ENCODE assay signal across 9 cellular contexts in the genomic region with DNA sequence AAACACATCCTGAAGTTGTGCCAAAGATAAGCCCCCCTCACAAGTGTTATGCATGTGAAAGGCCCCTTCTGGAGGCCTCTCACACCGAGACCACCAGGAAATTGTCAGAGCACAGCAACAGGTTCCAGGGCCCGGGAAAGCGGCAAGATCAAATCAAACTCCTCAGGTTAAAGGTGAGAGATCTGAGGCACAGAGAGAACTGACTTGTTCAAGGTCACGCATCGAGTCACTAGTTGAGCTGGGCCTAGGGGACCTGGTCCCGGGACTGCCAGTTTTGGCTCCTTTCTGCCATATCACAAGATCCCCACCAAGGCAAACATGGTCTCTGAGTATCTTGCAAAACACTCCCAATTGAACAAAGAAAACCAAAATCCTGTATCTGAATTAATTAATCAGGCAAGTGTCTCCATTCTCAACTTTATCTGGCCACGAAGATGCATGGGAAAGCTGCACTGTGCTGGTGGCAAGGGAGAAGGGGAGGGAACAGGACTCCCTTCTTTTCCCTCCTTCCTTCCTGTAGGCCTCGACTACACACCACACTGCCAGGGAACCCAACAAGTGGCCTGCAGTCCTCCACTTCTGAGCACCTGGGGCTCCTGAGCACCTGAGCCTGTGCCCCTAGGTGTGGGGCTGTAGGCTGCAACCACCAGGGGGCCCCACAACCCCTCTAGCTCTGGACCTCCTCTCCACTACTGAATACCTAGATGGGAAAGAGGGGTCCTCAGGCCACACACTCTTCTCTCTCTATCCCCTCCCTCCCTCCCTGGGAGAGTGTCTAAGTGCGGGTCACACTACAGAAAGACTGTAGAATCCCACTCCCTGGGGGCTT. TPM values are rescaled to one million over a fixed set of nuclear protein-coding genes. Genes with fewer than 3 reads are reported as not detected.
DNase-seq lines count a peak whose midpoint lies in the region; FAIRE-seq and TF ChIP-seq lines count a peak whose summit lies in the region.
"Had no signal": no experiment of that assay in that cellular context is flagged by ENCODE, and none has a peak within 500 bp of the region (broad histone marks: within the 10 kb centered on the region; RNA-seq: fewer than 3 reads in every experiment).

No MANE protein-coding gene starts in this region.

- DNase-seq in GM10248 (ENCODE audit: extremely low spot score) (peak; percentile 70), PC-9 (peak in 1 of 2 experiments; percentile 32), cardiac septum (ENCODE audit: low spot score) (peak; percentile 83), SW 1271 (lab: John Stamatoyannopoulos, UW) (no peak), posterior vena cava (ENCODE audit: low spot score) (no peak), H54 (ENCODE audit: insufficient read length, low spot score) (no peak)
- peak; percentile 88 for DNase-seq in activated effector memory CD4-positive, alpha-beta T cell treated with anti-CD3 and anti-CD28 coated beads, Interleukin-2, amount 50 U/mL, for 16 hours
- peak; percentile 52 for DNase-seq in stimulated activated CD4-positive, alpha-beta T cell treated with anti-CD3 and anti-CD28 coated beads, Interleukin-1b, Interleukin-23, amount 100 ng/mL, for 48 hours

- no peak overlapping the region for H3K27ac ChIP-seq in PC-9
- H3K27ac ChIP-seq: SJCRH30 had no signal

- H2AFZ ChIP-seq in PC-9: no peak overlapping the region

- CTCF ChIA-PET in GM10248 (lab: Yijun Ruan, JAX): interaction anchor here (0.8 to 5.7 kb wide), 14 partner anchors 9 to 96 kb away, joined by 3 to 46 read pairs (median 6); a partner anchor contains a TSS
- CTCF ChIA-PET in PC-9 (lab: Charles Lee): interaction anchor here (2.5 kb wide), 1 partner anchor 92 kb away, joined by 13 read pairs; no protein-coding TSS in a partner anchor

- H3K4me1 ChIP-seq in PC-9 (replicated peaks; ENCODE audit: insufficient read depth): no peaks in the 10 kb centered on the region
- H3K4me1 ChIP-seq: SJCRH30 had no signal

- FAIRE-seq in H54 (lab: Jason Lieb, UNC): no peak

- H3K9me2 ChIP-seq in PC-9 (ENCODE audit: insufficient read depth): no peaks in the 10 kb centered on the region

- TF ChIP-seq CTCF in GM10248 (IDR thresholded peaks at IDR 0.05; ENCODE audit: control extremely low read depth, extremely low read depth, low read depth, missing control alignments): peak; percentile 73
- TF ChIP-seq CTCF in PC-9 (conservative IDR thresholded peaks at IDR 0.05): peak; percentile 66

- H3K36me3 ChIP-seq in PC-9 (ENCODE audit: low read depth): no peaks in the 10 kb centered on the region

- no peak overlapping the region for H3K4me2 ChIP-seq in PC-9

- POLR2A ChIA-PET in GM10248 (lab: Yijun Ruan, JAX): interaction anchor here (0.6 kb wide), 1 partner anchor 11 kb away, joined by 3 read pairs; no protein-coding TSS in a partner anchor
- POLR2A ChIA-PET in PC-9 (lab: Charles Lee; ENCODE audit: unreplicated experiment): interaction anchor here (0.6 kb wide), 2 partner anchors 15 to 16 kb away, joined by 3 to 7 read pairs; no protein-coding TSS in a partner anchor

- no peaks in the 10 kb centered on the region for H3K79me2 ChIP-seq in PC-9 (ENCODE audit: low read depth)

- intact Hi-C loops in PC-9 (cut with micrococcal nuclease; ENCODE audit: unreplicated experiment): loop anchor here (2.0 to 10.0 kb wide), 2 partner anchors 91 to 229 kb away; no protein-coding TSS in a partner anchor
- intact Hi-C loops in cardiac septum (cut with DNase I): loop anchor here (2.0 to 5.0 kb wide), 2 partner anchors 39 to 93 kb away; a partner anchor contains a TSS
- intact Hi-C loops in posterior vena cava (cut with DNase I): no loop called here

- no peaks in the 10 kb centered on the region for H3K9me3 ChIP-seq in PC-9 (ENCODE audit: insufficient read depth, low read depth)
- H3K9me3 ChIP-seq: SJCRH30 had no signal

- H3F3A ChIP-seq in PC-9 (ENCODE audit: insufficient read depth, low read depth): no peaks in the 10 kb centered on the region

- peaks cover 6% of the 10 kb centered on the region; the same call in 1 of the 2 replicates for H4K20me1 ChIP-seq in PC-9 (ENCODE audit: insufficient read depth)

- H3K27me3 ChIP-seq in PC-9 (ENCODE audit: insufficient read depth, low read depth): no peaks in the 10 kb centered on the region
- H3K27me3 ChIP-seq: SJCRH30 had no signal

- no peak for TF ChIP-seq POLR2A in H54 (IDR thresholded peaks at IDR 0.05; ENCODE audit: low read depth, low read length)

- H3K4me3 ChIP-seq in PC-9: no peak overlapping the region
- H3K4me3 ChIP-seq: SJCRH30 had no signal

- no TSS peak for BruUV-seq in PC-9 (replicated peaks; lab: Mats Ljungman, UMichigan)

RNA-seq across cellular contexts. Expression of a gene that starts 37.3 kb away (rescaled TPM):
- total RNA-seq in PC-9 (2021) (151 and 182 TPM in 2 replicates), cardiac septum (180 TPM), posterior vena cava (10 to 100 TPM; 82.4 to 94.8 TPM)

Comparison
In these comparisons a context has a peak if more than half of its experiments do, and no peak if none do; other contexts are left out.
1. DNase-seq: peak in GM10248 (single experiment), activated effector memory CD4-positive, alpha-beta T cell treated with anti-CD3 and anti-CD28 coated beads, Interleukin-2, amount 50 U/mL, for 16 hours (single experiment), cardiac septum (single experiment) and stimulated activated CD4-positive, alpha-beta T cell treated with anti-CD3 and anti-CD28 coated beads, Interleukin-1b, Interleukin-23, amount 100 ng/mL, for 48 hours (single experiment); none in SW 1271 (0 of 2), posterior vena cava (single experiment) and H54 (single experiment).
2. intact Hi-C loops: an anchor here in PC-9 (2.0 to 10.0 kb wide) and cardiac septum (2.0 to 5.0 kb wide); none called in posterior vena cava.